ENCODE assay signal across 1 cellular context in the genomic region with DNA sequence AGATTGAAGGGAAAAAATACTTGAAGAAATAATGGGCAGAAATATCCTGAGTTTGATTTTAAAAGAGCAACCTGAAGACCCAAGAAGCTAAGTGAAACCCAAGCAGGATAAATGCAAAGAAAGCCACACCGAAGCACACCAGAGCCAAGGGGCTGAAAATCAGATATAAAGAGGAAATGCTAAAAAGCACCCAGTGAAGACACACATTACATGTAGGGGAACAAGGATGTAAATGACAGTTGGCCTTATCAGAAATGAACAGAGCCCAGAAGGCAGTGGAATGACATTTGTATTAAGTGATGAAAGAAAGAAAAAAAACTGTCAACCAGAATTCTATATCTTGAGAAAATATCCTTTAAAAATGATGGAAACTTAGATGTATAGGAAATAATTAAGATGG.
TF ChIP-seq lines count a peak whose summit lies in the region.

No MANE protein-coding gene starts in this region.

TF ChIP-seq in K562, 482 proteins besides CTCF, POLR2A, EP300 and RAD21 (continued from another document and continues in another):
- TF ChIP-seq JUND (IDR thresholded peaks at IDR 0.05; ENCODE audit: borderline replicate concordance, low read depth, low read length), result peak; percentile 46; the same call in 1 of the 2 replicates
- TF ChIP-seq JUND (tag; IDR thresholded peaks at IDR 0.05; ENCODE audit: borderline replicate concordance, low read depth, low read length), result no peak; the same call in 2 of the 3 replicates
- peak; percentile 51; the same call in 1 of the 2 replicates for TF ChIP-seq SOX6 (IDR thresholded peaks at IDR 0.05)
- peak; percentile 89 for TF ChIP-seq SMARCA4 (IDR thresholded peaks at IDR 0.05)
- TF ChIP-seq ARID1B (IDR thresholded peaks at IDR 0.05), result peak; percentile 93
- TF ChIP-seq, protein P1, sequence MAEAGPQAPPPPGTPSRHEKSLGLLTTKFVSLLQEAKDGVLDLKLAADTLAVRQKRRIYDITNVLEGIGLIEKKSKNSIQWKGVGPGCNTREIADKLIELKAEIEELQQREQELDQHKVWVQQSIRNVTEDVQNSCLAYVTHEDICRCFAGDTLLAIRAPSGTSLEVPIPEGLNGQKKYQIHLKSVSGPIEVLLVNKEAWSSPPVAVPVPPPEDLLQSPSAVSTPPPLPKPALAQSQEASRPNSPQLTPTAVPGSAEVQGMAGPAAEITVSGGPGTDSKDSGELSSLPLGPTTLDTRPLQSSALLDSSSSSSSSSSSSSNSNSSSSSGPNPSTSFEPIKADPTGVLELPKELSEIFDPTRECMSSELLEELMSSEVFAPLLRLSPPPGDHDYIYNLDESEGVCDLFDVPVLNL (CRISPR knock-in tag; IDR thresholded peaks at IDR 0.05; ENCODE audit: low read depth), result no peak
- peak; percentile 82 for TF ChIP-seq TAL1 (IDR thresholded peaks at IDR 0.05)
- peak in 1 of 2 experiments; percentile 44 for TF ChIP-seq NCOA2 (IDR thresholded peaks at IDR 0.05; ENCODE audit: partially characterized antibody in 2 of 2)
- peak; percentile 28 to 37; a peak in 1 of 4 replicates for TF ChIP-seq KDM1A (IDR thresholded peaks at IDR 0.05)
- TF ChIP-seq GATA2 (CRISPR knock-in tag; IDR thresholded peaks at IDR 0.05), result peak; percentile 34; the same call in 1 of the 2 replicates
- TF ChIP-seq MEIS2 (IDR thresholded peaks at IDR 0.05; ENCODE audit: partially characterized antibody), result peak; percentile 94
- peak; percentile 61 for TF ChIP-seq CBFA2T2 (conservative IDR thresholded peaks at IDR 0.05)
- peak; percentile 52; the same call in 1 of the 2 replicates for TF ChIP-seq SMARCC2 (IDR thresholded peaks at IDR 0.05; ENCODE audit: low read depth)
- TF ChIP-seq NCOA1 (IDR thresholded peaks at IDR 0.05; ENCODE audit: low read depth), result peak; percentile 49; the same call in 1 of the 2 replicates
- TF ChIP-seq GATAD2B (IDR thresholded peaks at IDR 0.05; ENCODE audit: borderline replicate concordance), result peak; percentile 27; the same call in 1 of the 2 replicates
- peak; percentile 65 for TF ChIP-seq DACH1 (IDR thresholded peaks at IDR 0.05; ENCODE audit: partially characterized antibody)
- peak; percentile 89 for TF ChIP-seq DPF2 (IDR thresholded peaks at IDR 0.05)
- no peak for TF ChIP-seq HCFC1 (IDR thresholded peaks at IDR 0.05; ENCODE audit: low read depth, low read length)
- TF ChIP-seq RNF2 (IDR thresholded peaks at IDR 0.05), result peak; percentile 51; the same call in 1 of the 2 replicates
- TF ChIP-seq FOXM1 (IDR thresholded peaks at IDR 0.05; ENCODE audit: low read depth), result peak; percentile 61; the same call in 1 of the 2 replicates
- TF ChIP-seq FOXM1 (CRISPR knock-in tag; IDR thresholded peaks at IDR 0.05; ENCODE audit: low read depth), result no peak
- peak; percentile 70 for TF ChIP-seq MTA2 (IDR thresholded peaks at IDR 0.05; ENCODE audit: low read depth)
- TF ChIP-seq NFYB (IDR thresholded peaks at IDR 0.05; ENCODE audit: extremely low read depth, insufficient read length), result no peak
- TF ChIP-seq IFI16 (CRISPR knock-in tag; IDR thresholded peaks at IDR 0.05), result no peak
- TF ChIP-seq, protein P2, sequence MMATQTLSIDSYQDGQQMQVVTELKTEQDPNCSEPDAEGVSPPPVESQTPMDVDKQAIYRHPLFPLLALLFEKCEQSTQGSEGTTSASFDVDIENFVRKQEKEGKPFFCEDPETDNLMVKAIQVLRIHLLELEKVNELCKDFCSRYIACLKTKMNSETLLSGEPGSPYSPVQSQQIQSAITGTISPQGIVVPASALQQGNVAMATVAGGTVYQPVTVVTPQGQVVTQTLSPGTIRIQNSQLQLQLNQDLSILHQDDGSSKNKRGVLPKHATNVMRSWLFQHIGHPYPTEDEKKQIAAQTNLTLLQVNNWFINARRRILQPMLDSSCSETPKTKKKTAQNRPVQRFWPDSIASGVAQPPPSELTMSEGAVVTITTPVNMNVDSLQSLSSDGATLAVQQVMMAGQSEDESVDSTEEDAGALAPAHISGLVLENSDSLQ (IDR thresholded peaks at IDR 0.05), result peak; percentile 77
- TF ChIP-seq NFRKB (IDR thresholded peaks at IDR 0.05; ENCODE audit: low read depth), result 0 out of 2 replicates have a peak, but pooled peaks have one; percentile 15
- TF ChIP-seq TRIM24 (IDR thresholded peaks at IDR 0.05), result peak; percentile 68 to 78
- peak; percentile 16; the same call in 1 of the 2 replicates for TF ChIP-seq L3MBTL2 (IDR thresholded peaks at IDR 0.05)
- peak; percentile 40; the same call in 1 of the 2 replicates for TF ChIP-seq STAT5A (IDR thresholded peaks at IDR 0.05; ENCODE audit: borderline replicate concordance, low read length)
- TF ChIP-seq TBP (optimal IDR thresholded peaks at IDR 0.05; ENCODE audit: low read depth, low read length), result peak; percentile 47
- TF ChIP-seq ZSCAN29 (IDR thresholded peaks at IDR 0.05), result no peak
- peak; percentile 51; the same call in 1 of the 2 replicates for TF ChIP-seq POLR2H (tag; IDR thresholded peaks at IDR 0.05; ENCODE audit: low read depth)
- TF ChIP-seq EP400 (IDR thresholded peaks at IDR 0.05), result peak; percentile 46; the same call in 1 of the 2 replicates
- TF ChIP-seq CBFA2T3 (IDR thresholded peaks at IDR 0.05), result peak; percentile 85
- TF ChIP-seq ZNF311 (CRISPR knock-in tag; IDR thresholded peaks at IDR 0.05), result no peak
- TF ChIP-seq PML (IDR thresholded peaks at IDR 0.05; ENCODE audit: low read length), result peak; percentile 54; the same call in 1 of the 2 replicates
- TF ChIP-seq, protein P3, sequence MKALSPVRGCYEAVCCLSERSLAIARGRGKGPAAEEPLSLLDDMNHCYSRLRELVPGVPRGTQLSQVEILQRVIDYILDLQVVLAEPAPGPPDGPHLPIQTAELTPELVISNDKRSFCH (CRISPR knock-in tag; IDR thresholded peaks at IDR 0.05), result no peak
- TF ChIP-seq, protein P3 (tag; IDR thresholded peaks at IDR 0.05), result 0 out of 2 replicates have a peak, but pooled peaks have one; percentile 26
- no peak for TF ChIP-seq FOXA1 (IDR thresholded peaks at IDR 0.05; ENCODE audit: borderline replicate concordance)
- peak; percentile 74 for TF ChIP-seq NCOR1 (IDR thresholded peaks at IDR 0.05)
- no peak for TF ChIP-seq ZNF717 (CRISPR knock-in tag; IDR thresholded peaks at IDR 0.05)
- no peak for TF ChIP-seq SREBF2 (CRISPR knock-in tag; IDR thresholded peaks at IDR 0.05)
- TF ChIP-seq, protein P4, sequence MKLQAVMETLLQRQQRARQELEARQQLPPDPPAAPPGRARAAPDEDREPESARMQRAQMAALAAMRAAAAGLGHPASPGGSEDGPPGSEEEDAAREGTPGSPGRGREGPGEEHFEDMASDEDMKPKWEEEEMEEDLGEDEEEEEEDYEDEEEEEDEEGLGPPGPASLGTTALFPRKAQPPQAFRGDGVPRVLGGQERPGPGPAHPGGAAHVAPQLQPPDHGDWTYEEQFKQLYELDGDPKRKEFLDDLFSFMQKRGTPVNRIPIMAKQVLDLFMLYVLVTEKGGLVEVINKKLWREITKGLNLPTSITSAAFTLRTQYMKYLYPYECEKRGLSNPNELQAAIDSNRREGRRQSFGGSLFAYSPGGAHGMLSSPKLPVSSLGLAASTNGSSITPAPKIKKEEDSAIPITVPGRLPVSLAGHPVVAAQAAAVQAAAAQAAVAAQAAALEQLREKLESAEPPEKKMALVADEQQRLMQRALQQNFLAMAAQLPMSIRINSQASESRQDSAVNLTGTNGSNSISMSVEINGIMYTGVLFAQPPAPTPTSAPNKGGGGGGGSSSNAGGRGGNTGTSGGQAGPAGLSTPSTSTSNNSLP (IDR thresholded peaks at IDR 0.05; ENCODE audit: borderline replicate concordance, low read depth, low read length), result peak; percentile 64; the same call in 1 of the 2 replicates
- TF ChIP-seq KAT2B (IDR thresholded peaks at IDR 0.05; ENCODE audit: low read depth, low read length), result no peak
- TF ChIP-seq PBX2 (CRISPR knock-in tag; IDR thresholded peaks at IDR 0.05; ENCODE audit: low read depth), result no peak
- TF ChIP-seq PBX2 (tag; conservative IDR thresholded peaks at IDR 0.05; ENCODE audit: low read depth), result peak; percentile 90
- no peak for TF ChIP-seq KAT7 (CRISPR knock-in tag; IDR thresholded peaks at IDR 0.05; ENCODE audit: borderline replicate concordance)
- peak; percentile 31 for TF ChIP-seq TAF9B (IDR thresholded peaks at IDR 0.05; ENCODE audit: partially characterized antibody)
- TF ChIP-seq NFIC (IDR thresholded peaks at IDR 0.05), result peak; percentile 35; the same call in 1 of the 2 replicates
- TF ChIP-seq LEF1 (IDR thresholded peaks at IDR 0.05), result peak; percentile 83
- 0 out of 2 replicates have a peak, but pooled peaks have one; percentile 36 for TF ChIP-seq MYC (IDR thresholded peaks at IDR 0.05; ENCODE audit: low read depth, low read length)
- TF ChIP-seq MYC (CRISPR knock-in tag; IDR thresholded peaks at IDR 0.05; ENCODE audit: borderline replicate concordance, low read depth), result no peak
- TF ChIP-seq TCF3 (CRISPR knock-in tag; IDR thresholded peaks at IDR 0.05), result peak; percentile 84
- TF ChIP-seq MAFK (IDR thresholded peaks at IDR 0.05; ENCODE audit: low read length), result no peak
- 0 out of 2 replicates have a peak, but pooled peaks have one; percentile 9 for TF ChIP-seq KLF16 (IDR thresholded peaks at IDR 0.05)
- TF ChIP-seq HEY1 (CRISPR knock-in tag; IDR thresholded peaks at IDR 0.05; ENCODE audit: borderline replicate concordance), result no peak
- TF ChIP-seq DIDO1 (tag; IDR thresholded peaks at IDR 0.05; ENCODE audit: low read depth), result no peak
- peak in 1 of 2 experiments; percentile 74; a peak in 1 of 4 replicates for TF ChIP-seq ARNT (IDR thresholded peaks at IDR 0.05)
- 0 out of 4 replicates have a peak, but pooled peaks of 1 of the 2 experiments have one; percentile 25 for TF ChIP-seq MNT (conservative IDR thresholded peaks at IDR 0.05)
- TF ChIP-seq ZSCAN32 (CRISPR knock-in tag; IDR thresholded peaks at IDR 0.05), result no peak
- no peak for TF ChIP-seq THAP12 (CRISPR knock-in tag; IDR thresholded peaks at IDR 0.05)
- TF ChIP-seq SPI1 (IDR thresholded peaks at IDR 0.05; ENCODE audit: borderline replicate concordance, low read depth, low read length), result peak; percentile 82
- TF ChIP-seq CC2D1A (IDR thresholded peaks at IDR 0.05), result peak; percentile 42; the same call in 1 of the 2 replicates
- TF ChIP-seq SIRT6 (IDR thresholded peaks at IDR 0.05; ENCODE audit: low read depth, low read length), result no peak
- TF ChIP-seq MYBL2 (IDR thresholded peaks at IDR 0.05; ENCODE audit: low read depth), result no peak
- TF ChIP-seq MYBL2 (CRISPR knock-in tag; IDR thresholded peaks at IDR 0.05; ENCODE audit: borderline replicate concordance), result no peak
- TF ChIP-seq ZEB2 (IDR thresholded peaks at IDR 0.05), result peak; percentile 20; the same call in 1 of the 2 replicates
- peak; percentile 21; the same call in 1 of the 2 replicates for TF ChIP-seq ATF7 (IDR thresholded peaks at IDR 0.05)
